In the genomic region with DNA sequence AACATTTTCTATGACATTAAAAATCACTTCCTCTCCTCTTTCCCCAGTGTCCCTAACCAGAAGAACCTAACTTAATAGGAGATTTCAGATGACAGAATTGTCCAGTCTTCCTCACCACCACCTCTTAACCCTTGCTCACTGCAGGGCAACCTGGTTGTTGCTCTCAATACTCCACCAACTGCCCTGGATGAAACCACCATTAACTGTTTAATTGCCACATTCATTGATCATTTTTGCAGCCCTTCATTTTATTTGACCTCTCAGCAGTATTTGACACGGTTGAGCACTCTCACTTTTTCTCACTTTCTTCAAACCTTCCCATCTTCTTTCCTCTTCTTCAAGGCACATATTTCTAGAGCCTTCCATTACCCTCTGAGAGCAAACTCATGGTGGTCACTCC, we compare ENCODE assay signal across 16 cellular contexts.
"Had no signal": no experiment of that assay in that cellular context is flagged by ENCODE, and none has a peak within 500 bp of the region (broad histone marks: within the 10 kb centered on the region; RNA-seq: fewer than 3 reads in every experiment).

No MANE protein-coding gene starts in this region.

- H3K36me3 ChIP-seq: esophagus squamous epithelium, neural progenitor cell, right atrium auricular region had no signal

- H3K9ac ChIP-seq: neural progenitor cell, parathyroid adenoma had no signal

- H3K4me2 ChIP-seq: neural progenitor cell had no signal

- H2AFZ ChIP-seq: neural progenitor cell, parathyroid adenoma had no signal

- DNase-seq: activated CD4-positive, alpha-beta T cell treated with anti-CD3 and anti-CD28 coated beads, Interleukin-2, amount 50 U/mL, for 48 hours; activated CD4-positive, CD25-positive, alpha-beta regulatory T cell treated with anti-CD3 and anti-CD28 coated beads, Interleukin-2, amount 50 U/mL, for 72 hours; activated CD8-positive, alpha-beta memory T cell treated with anti-CD3 and anti-CD28 coated beads, Interleukin-2, amount 10 ng/mL, durations not matched to agents 7 days and 5 days; activated effector memory CD4-positive, alpha-beta T cell treated with Interleukin-2 at 50 U/mL for 16 hours; activated T-cell treated with anti-CD3 and anti-CD28 coated beads, Interleukin-2, amount 50 U/mL, for 24 hours; esophagus squamous epithelium; foreskin melanocyte; kidney; stimulated activated CD4-positive, alpha-beta T cell treated with anti-CD3 and anti-CD28 coated beads, Interleukin-1b, Interleukin-23, amount 100 ng/mL, for 48 hours; stimulated activated naive B cell treated with anti-CD40 and anti-IgM and Interleukin-4, amounts not matched to agents 10 μg/mL and 1 μg/mL and 100 μg/mL, for 72 hours; SW 1271; T-helper 9 cell had no signal

- H3K27ac ChIP-seq: body of pancreas, esophagus squamous epithelium, neural progenitor cell, parathyroid adenoma, right atrium auricular region had no signal

- H3K27me3 ChIP-seq: body of pancreas, esophagus squamous epithelium, neural progenitor cell, right atrium auricular region had no signal

- H3K4me3 ChIP-seq: body of pancreas, esophagus squamous epithelium, neural progenitor cell, right atrium auricular region had no signal

- ATAC-seq: activated CD8-positive, alpha-beta memory T cell treated with anti-CD3 and anti-CD28 coated beads, Interleukin-2, amount 10 ng/mL, durations not matched to agents 7 days and 5 days; stimulated activated naive B cell treated with anti-CD40 and anti-IgM and Interleukin-4, amounts not matched to agents 10 μg/mL and 1 μg/mL and 100 μg/mL, for 72 hours had no signal

- H3K9me3 ChIP-seq: body of pancreas, esophagus squamous epithelium, right atrium auricular region had no signal
